ENCODE assay signal across 17 cellular contexts in the genomic region with DNA sequence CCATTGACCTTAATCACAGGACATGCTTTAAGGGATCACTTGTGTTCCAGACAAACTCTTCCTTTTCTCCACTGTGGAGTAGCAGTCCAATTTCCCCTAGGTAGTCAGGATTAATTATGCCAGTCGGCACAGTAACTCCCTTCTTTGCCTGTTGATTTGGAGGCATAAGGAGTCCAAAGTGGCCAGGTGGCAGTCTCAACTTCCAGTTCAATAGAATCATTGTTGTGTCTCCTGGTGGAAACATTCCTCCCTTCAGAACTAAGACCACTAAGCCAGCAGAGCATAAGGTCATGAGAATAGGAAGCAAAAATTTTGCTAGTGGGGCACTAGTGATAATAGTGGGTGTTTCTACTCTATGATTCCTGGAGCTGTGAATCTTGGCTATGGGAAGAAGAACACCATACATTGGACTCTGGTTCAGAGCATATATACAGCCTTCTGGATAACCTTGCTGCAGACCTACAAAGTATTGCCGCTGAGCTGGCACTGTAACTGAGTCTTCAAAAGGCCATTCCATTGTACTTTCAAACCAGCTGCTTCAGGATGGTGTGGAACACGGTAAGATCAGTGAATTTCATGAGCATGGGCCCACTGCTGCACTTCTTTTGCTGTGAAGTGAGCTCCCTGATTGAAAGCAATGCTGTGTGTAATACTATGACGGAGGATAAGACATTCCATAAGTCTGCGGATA.
A peak's percentile ranks its signal among the peaks of the same experiment; 100 is the strongest.
DNase-seq lines count a peak whose midpoint lies in the region; ATAC-seq, FAIRE-seq and TF ChIP-seq lines count a peak whose summit lies in the region.
"Had no signal": no experiment of that assay in that cellular context is flagged by ENCODE, and none has a peak within 500 bp of the region (broad histone marks: within the 10 kb centered on the region; RNA-seq: fewer than 3 reads in every experiment).

No MANE protein-coding gene starts in this region.

- FAIRE-seq in HepG2 (lab: Jason Lieb, UNC), result no peak
- FAIRE-seq in pancreas (lab: Jason Lieb, UNC), result no peak
- FAIRE-seq: GM12878, GM18507 had no signal

- no peak overlapping the region for H3K9ac ChIP-seq in HepG2 (ENCODE audit: insufficient read depth, low read depth, low read length)
- H3K9ac ChIP-seq in endodermal cell (ENCODE audit: extremely low read depth, low read length, poor library complexity, severe bottlenecking), result no peak overlapping the region
- H3K9ac ChIP-seq: BLaER1 treated with 17β-estradiol and CSF1 and Interleukin-3, amounts not matched to agents 10 nM and 100 nM had no signal

- H3K79me2 ChIP-seq in HepG2 (ENCODE audit: insufficient read depth, low read length), result no peaks in the 10 kb centered on the region

- H4K20me1 ChIP-seq in HepG2 (ENCODE audit: insufficient read depth, low read length), result no peaks in the 10 kb centered on the region
- H4K20me1 ChIP-seq: BLaER1 treated with 17β-estradiol and CSF1 and Interleukin-3, amounts not matched to agents 10 nM and 100 nM had no signal

- H3K4me2 ChIP-seq in HepG2 (ENCODE audit: low read depth, low read length), result no peak overlapping the region
- H3K4me2 ChIP-seq: GM23338 had no signal

- no peak for TF ChIP-seq RAD21 in HepG2 (CRISPR knock-in tag; IDR thresholded peaks at IDR 0.05)

- no peak for ATAC-seq in HepG2
- no peak for ATAC-seq in right lobe of liver
- peak; percentile 6 to 52 (median 34) for ATAC-seq in pancreas
- ATAC-seq in psoas muscle, result no peak
- ATAC-seq: GM12878, GM23338 had no signal

- POLR2A ChIA-PET in HepG2 (lab: Yijun Ruan, JAX), result interaction anchor here (1.0 kb wide), 2 partner anchors 10 to 23 kb away, joined by 3 to 4 read pairs; no protein-coding TSS in a partner anchor

- 95% methylated on average over 5 of the region's 5 CpGs for WGBS in HepG2 (ENCODE audit: low lambda C conversion rate)
- 33% methylated on average over 1 of the region's 5 CpGs for WGBS in right lobe of liver (ENCODE audit: insufficient coverage, low coverage, low lambda C conversion rate, missing lambda C conversion rate)
- 47 to 50% methylated on average over 5 of the region's 5 CpGs for WGBS in pancreas, 2 donors
- 68 to 74% (median 74%) methylated on average over 5 of the region's 5 CpGs for WGBS in psoas muscle, 3 donors
- 96 to 97% methylated on average over 4 to 5 of the region's 5 CpGs for WGBS in endodermal cell (ENCODE audit: insufficient coverage in 1 of 2, insufficient read length in 1 of 2), 2 experiments

- TF ChIP-seq POLR2A in HepG2 (IDR thresholded peaks at IDR 0.05; ENCODE audit: insufficient read depth in 1 of 2, low read depth in 2 of 2, low read length in 2 of 2) (no peak), right lobe of liver (IDR thresholded peaks at IDR 0.05) (no peak)

- peaks cover 10% of the 10 kb centered on the region for H3K9me3 Mint-ChIP-seq in endodermal cell
- H3K9me3 Mint-ChIP-seq: CD4-positive, alpha-beta T cell had no signal

- DNase-seq in HepG2 (ENCODE audit: low spot score) (peak; percentile 59), right lobe of liver (no peak), fibroblast of villous mesenchyme (ENCODE audit: low read depth) (peak; percentile 30), pancreas (no peak), psoas muscle (no peak), NCI-H748 treated with DMSO at 0.1 percent for 48 hours (lab: John Stamatoyannopoulos, UW) (no peak), endodermal cell (no peak), GM19240 (ENCODE audit: insufficient read length, low spot score) (no peak)
- DNase-seq: 8988T; ACHN; CD4-positive, alpha-beta T cell; DMS79; H7 had no signal

- TF ChIP-seq EP300 in HepG2 (IDR thresholded peaks at IDR 0.05; ENCODE audit: low read depth in 2 of 2, low read length in 2 of 2) (no peak), HepG2 (CRISPR knock-in tag; IDR thresholded peaks at IDR 0.05; ENCODE audit: borderline replicate concordance) (no peak)

- no peak overlapping the region for H3K4me3 Mint-ChIP-seq in endodermal cell
- H3K4me3 Mint-ChIP-seq: CD4-positive, alpha-beta T cell; GM23338 had no signal

- H3K4me1 ChIP-seq in HepG2 (ENCODE audit: insufficient read depth, low read length), result peaks cover 29% of the 10 kb centered on the region
- no peaks in the 10 kb centered on the region for H3K4me1 ChIP-seq in right lobe of liver
- H3K4me1 ChIP-seq in pancreas, result peaks cover 0 to 18% (median 6%) of the 10 kb centered on the region in 3 donors
- no peaks in the 10 kb centered on the region for H3K4me1 ChIP-seq in psoas muscle
- H3K4me1 ChIP-seq in endodermal cell (ENCODE audit: control insufficient read depth, insufficient read depth, low read length), result peaks cover 2% of the 10 kb centered on the region

- intact Hi-C loops in HepG2 (cut with micrococcal nuclease; ENCODE audit: unreplicated experiment) (no loop called here), right lobe of liver (cut with DNase I) (no loop called here), pancreas (cut with DNase I) (no loop called here), psoas muscle (cut with DNase I) (no loop called here)

- no peak overlapping the region for H3K27ac Mint-ChIP-seq in endodermal cell
- H3K27ac Mint-ChIP-seq: CD4-positive, alpha-beta T cell; GM23338 had no signal

- TF ChIP-seq CTCF in HepG2 (CRISPR knock-in tag; IDR thresholded peaks at IDR 0.05) (no peak), right lobe of liver (IDR thresholded peaks at IDR 0.05) (no peak), fibroblast of villous mesenchyme (IDR thresholded peaks at IDR 0.05; ENCODE audit: insufficient read depth, low read depth, low read length) (no peak), pancreas (IDR thresholded peaks at IDR 0.05) (no peak), psoas muscle (IDR thresholded peaks at IDR 0.05) (no peak), endodermal cell (conservative IDR thresholded peaks at IDR 0.05) (no peak)

- H3K27me3 ChIP-seq in HepG2 (ENCODE audit: control insufficient read depth in 1 of 2, insufficient read depth in 2 of 2, low read length in 2 of 2) (no peaks in the 10 kb centered on the region), right lobe of liver (no peaks in the 10 kb centered on the region), pancreas (no peaks in the 10 kb centered on the region), psoas muscle (ENCODE audit: insufficient read depth in 3 of 3, low read length in 2 of 3) (no peaks in the 10 kb centered on the region), endodermal cell (ENCODE audit: control insufficient read depth, insufficient read depth, low read length, poor library complexity, severe bottlenecking) (no peaks in the 10 kb centered on the region)
- H3K27me3 ChIP-seq: BLaER1 treated with 17β-estradiol and CSF1 and Interleukin-3, amounts not matched to agents 10 nM and 100 nM had no signal

- H3K4me3 ChIP-seq in HepG2 (replicated peaks in 1 of 3; ENCODE audit: insufficient read depth in 1 of 3, low read depth in 2 of 3, low read length in 3 of 3) (no peak overlapping the region; a peak in 1 of 6 replicates), right lobe of liver (no peak overlapping the region), fibroblast of villous mesenchyme (ENCODE audit: low read depth, low read length) (no peak overlapping the region), pancreas (no peak overlapping the region), psoas muscle (no peak overlapping the region), endodermal cell (ENCODE audit: low read length) (no peak overlapping the region)
- H3K4me3 ChIP-seq: BLaER1 treated with 17β-estradiol and CSF1 and Interleukin-3, amounts not matched to agents 10 nM and 100 nM; GM12878; GM23338 had no signal

- H3K9me3 ChIP-seq in HepG2 (ENCODE audit: low read length) (no peaks in the 10 kb centered on the region), right lobe of liver (no peaks in the 10 kb centered on the region), pancreas (no peaks in the 10 kb centered on the region), psoas muscle (no peaks in the 10 kb centered on the region), endodermal cell (ENCODE audit: control insufficient read depth, low read length) (peaks cover 26% of the 10 kb centered on the region)

- H3K36me3 ChIP-seq in HepG2 (replicated peaks in 1 of 2; ENCODE audit: control insufficient read depth in 1 of 2, insufficient read depth in 2 of 2, low read length in 2 of 2) (no peaks in the 10 kb centered on the region), right lobe of liver (no peaks in the 10 kb centered on the region), pancreas (no peaks in the 10 kb centered on the region), psoas muscle (ENCODE audit: insufficient read depth in 1 of 2, low read depth in 1 of 2) (no peaks in the 10 kb centered on the region), endodermal cell (ENCODE audit: control insufficient read depth, insufficient read depth, low read length) (no peaks in the 10 kb centered on the region)
- H3K36me3 ChIP-seq: BLaER1 treated with 17β-estradiol and CSF1 and Interleukin-3, amounts not matched to agents 10 nM and 100 nM had no signal

- BruUV-seq in HepG2 (replicated peaks; lab: Mats Ljungman, UMichigan), result no TSS peak

- H3K27me3 Mint-ChIP-seq in endodermal cell (ENCODE audit: insufficient read depth), result peaks cover 3% of the 10 kb centered on the region
- H3K27me3 Mint-ChIP-seq: CD4-positive, alpha-beta T cell had no signal

- no peak overlapping the region for H3K27ac ChIP-seq in HepG2 (ENCODE audit: extremely low read length, insufficient read depth, low read length)
- H3K27ac ChIP-seq in right lobe of liver, result no peak overlapping the region
- peak overlapping the region in 2 of 4 donors; percentile 28 to 46 for H3K27ac ChIP-seq in pancreas
- H3K27ac ChIP-seq in psoas muscle, result no peak overlapping the region
- no peak overlapping the region for H3K27ac ChIP-seq in endodermal cell (ENCODE audit: low read depth, low read length)

- no peaks in the 10 kb centered on the region for H3K36me3 Mint-ChIP-seq in endodermal cell (ENCODE audit: low read depth)

- peaks cover 11% of the 10 kb centered on the region for H3K4me1 Mint-ChIP-seq in endodermal cell

- in situ Hi-C loops in HepG2 (cut with HindIII; ENCODE audit: extremely low pct_ligation_motif_present, low pct_unique_long_range_greater_than_20kb), result no loop called here

- CTCF ChIA-PET in HepG2 (lab: Yijun Ruan, JAX; ENCODE audit: low intra/inter-chr PET ratio, low total read pairs), result no interaction called here

- no peak overlapping the region for H2AFZ ChIP-seq in HepG2 (ENCODE audit: low read length)
- H2AFZ ChIP-seq: GM23338 had no signal

TF ChIP-seq in HepG2, 621 proteins besides CTCF, POLR2A, EP300 and RAD21 (continues in another document):
- no peak for TF ChIP-seq ZBTB7B (CRISPR knock-in tag; IDR thresholded peaks at IDR 0.05)
- TF ChIP-seq, protein P1, sequence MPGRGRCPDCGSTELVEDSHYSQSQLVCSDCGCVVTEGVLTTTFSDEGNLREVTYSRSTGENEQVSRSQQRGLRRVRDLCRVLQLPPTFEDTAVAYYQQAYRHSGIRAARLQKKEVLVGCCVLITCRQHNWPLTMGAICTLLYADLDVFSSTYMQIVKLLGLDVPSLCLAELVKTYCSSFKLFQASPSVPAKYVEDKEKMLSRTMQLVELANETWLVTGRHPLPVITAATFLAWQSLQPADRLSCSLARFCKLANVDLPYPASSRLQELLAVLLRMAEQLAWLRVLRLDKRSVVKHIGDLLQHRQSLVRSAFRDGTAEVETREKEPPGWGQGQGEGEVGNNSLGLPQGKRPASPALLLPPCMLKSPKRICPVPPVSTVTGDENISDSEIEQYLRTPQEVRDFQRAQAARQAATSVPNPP (CRISPR knock-in tag; IDR thresholded peaks at IDR 0.05), result no peak
- no peak for TF ChIP-seq KMT2B (CRISPR knock-in tag; IDR thresholded peaks at IDR 0.05)
- TF ChIP-seq ZC3H13 (CRISPR knock-in tag; IDR thresholded peaks at IDR 0.05), result no peak

Comparison
In these comparisons a context has a peak if more than half of its experiments do, and no peak if none do; other contexts are left out.
1. DNase-seq: peak in HepG2 (single experiment) and fibroblast of villous mesenchyme (single experiment); none in right lobe of liver (0 of 3), pancreas (0 of 6), psoas muscle (0 of 2), NCI-H748 treated with DMSO at 0.1 percent for 48 hours (single experiment), endodermal cell (single experiment) and GM19240 (single experiment).
2. ATAC-seq: peak in pancreas (4 of 4); none in HepG2 (single experiment), right lobe of liver (0 of 4) and psoas muscle (0 of 4).